In the genomic region with DNA sequence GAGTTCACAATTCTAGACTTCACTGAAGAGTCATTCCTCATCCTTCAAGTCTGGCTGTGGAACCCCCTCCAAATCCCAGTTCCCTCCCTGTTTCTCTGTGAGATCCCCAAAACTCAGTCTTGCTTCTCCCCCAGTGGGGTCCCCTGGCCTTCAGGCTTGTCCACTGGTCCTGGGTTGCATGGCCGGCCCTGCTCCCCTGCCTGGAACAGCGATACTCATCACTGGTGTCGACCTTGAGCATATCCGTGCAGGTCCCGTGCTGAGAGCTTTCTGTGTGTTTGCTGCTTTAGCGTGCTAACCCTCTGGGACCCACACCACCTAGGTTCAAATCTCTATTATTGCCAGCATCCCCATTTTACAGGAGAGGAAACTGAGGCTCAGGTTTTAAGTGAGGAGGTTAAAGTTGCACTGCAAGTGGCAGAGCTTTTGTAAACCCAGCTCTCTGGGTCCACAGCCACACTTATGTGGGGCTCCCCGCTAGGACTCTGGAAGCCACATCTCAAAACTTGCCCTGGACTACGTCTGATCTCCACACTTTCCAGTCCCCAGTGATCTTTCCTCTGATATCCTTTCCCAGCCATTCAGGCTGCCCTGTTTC, we compare ENCODE assay signal across 23 cellular contexts. TPM values are rescaled to one million over a fixed set of nuclear protein-coding genes. Genes with fewer than 3 reads are reported as not detected.
DNase-seq lines count a peak whose midpoint lies in the region; ATAC-seq, FAIRE-seq and TF ChIP-seq lines count a peak whose summit lies in the region.
"Had no signal": no experiment of that assay in that cellular context is flagged by ENCODE, and none has a peak within 500 bp of the region (broad histone marks: within the 10 kb centered on the region; RNA-seq: fewer than 3 reads in every experiment).

No MANE protein-coding gene starts in this region.

- no peak for ATAC-seq in activated T-helper 17 cell treated with anti-CD3 and anti-CD28 coated beads, Interleukin-2, amount 50 U/mL, for 72 hours (replicated peaks)
- no peak for ATAC-seq in stimulated activated naive B cell treated with anti-CD40 and anti-IgM and Interleukin-4, amounts not matched to agents 10 μg/mL and 1 μg/mL and 100 μg/mL, for 72 hours (replicated peaks)
- ATAC-seq in natural killer cell = no peak
- ATAC-seq: activated T-cell treated with anti-CD3 and anti-CD28 coated beads, Interleukin-2, amount 50 U/mL, for 72 hours had no signal

- no peak overlapping the region for H3K9ac ChIP-seq in kidney (ENCODE audit: low read length in 2 of 2)

- H3K27ac ChIP-seq in kidney (ENCODE audit: low read depth in 2 of 2, low read length in 2 of 2) = no peak overlapping the region
- H3K27ac ChIP-seq: adrenal gland, epithelial cell of prostate, tibial artery had no signal

- H3K4me1 Mint-ChIP-seq in activated naive CD4-positive, alpha-beta T cell treated with anti-CD3 and anti-CD28 coated beads, Interleukin-2, amount 10 ng/mL, durations not matched to agents 7 days and 5 days = no peaks in the 10 kb centered on the region
- H3K4me1 Mint-ChIP-seq in activated T-helper 17 cell treated with anti-CD3 and anti-CD28 coated beads, Interleukin-2, amount 50 U/mL, for 72 hours = no peaks in the 10 kb centered on the region
- H3K4me1 Mint-ChIP-seq in stimulated activated naive B cell treated with anti-CD40 and anti-IgM and Interleukin-4, amounts not matched to agents 10 μg/mL and 1 μg/mL and 100 μg/mL, for 72 hours = peaks cover 18 to 20% of the 10 kb centered on the region in 2 donors
- no peaks in the 10 kb centered on the region for H3K4me1 Mint-ChIP-seq in activated T-helper 2 cell treated with anti-CD3 and anti-CD28 coated beads, Interferon-gamma antibody, Interleukin-2, Interleukin-4, amounts not matched to agents 10 μg/mL and 5 μg/mL and 100 μg/mL, durations not matched to agents 14 hours and 24 hours and 36 hours (ENCODE audit: low read depth)
- H3K4me1 Mint-ChIP-seq in natural killer cell = peaks cover 0 to 44% of the 10 kb centered on the region in 2 donors

- H3K4me3 Mint-ChIP-seq in activated naive CD4-positive, alpha-beta T cell treated with anti-CD3 and anti-CD28 coated beads, Interleukin-2, amount 10 ng/mL, durations not matched to agents 7 days and 5 days = no peak overlapping the region
- no peak overlapping the region for H3K4me3 Mint-ChIP-seq in activated T-helper 17 cell treated with anti-CD3 and anti-CD28 coated beads, Interleukin-2, amount 50 U/mL, for 72 hours
- no peak overlapping the region for H3K4me3 Mint-ChIP-seq in stimulated activated naive B cell treated with anti-CD40 and anti-IgM and Interleukin-4, amounts not matched to agents 10 μg/mL and 1 μg/mL and 100 μg/mL, for 72 hours
- H3K4me3 Mint-ChIP-seq in activated T-helper 2 cell treated with anti-CD3 and anti-CD28 coated beads, Interferon-gamma antibody, Interleukin-2, Interleukin-4, amounts not matched to agents 10 μg/mL and 5 μg/mL and 100 μg/mL, durations not matched to agents 14 hours and 24 hours and 36 hours (ENCODE audit: low read depth) = no peak overlapping the region
- no peak overlapping the region for H3K4me3 Mint-ChIP-seq in natural killer cell
- H3K4me3 Mint-ChIP-seq: activated T-cell treated with anti-CD3 and anti-CD28 coated beads, Interleukin-2, amount 50 U/mL, for 72 hours had no signal

- H3K4me3 ChIP-seq in kidney (ENCODE audit: low read length in 2 of 2) = no peak overlapping the region
- H3K4me3 ChIP-seq: adrenal gland, tibial artery had no signal

- H3K27me3 Mint-ChIP-seq in activated naive CD4-positive, alpha-beta T cell treated with anti-CD3 and anti-CD28 coated beads, Interleukin-2, amount 10 ng/mL, durations not matched to agents 7 days and 5 days = no peaks in the 10 kb centered on the region
- no peaks in the 10 kb centered on the region for H3K27me3 Mint-ChIP-seq in activated T-helper 17 cell treated with anti-CD3 and anti-CD28 coated beads, Interleukin-2, amount 50 U/mL, for 72 hours
- no peaks in the 10 kb centered on the region for H3K27me3 Mint-ChIP-seq in stimulated activated naive B cell treated with anti-CD40 and anti-IgM and Interleukin-4, amounts not matched to agents 10 μg/mL and 1 μg/mL and 100 μg/mL, for 72 hours
- no peaks in the 10 kb centered on the region for H3K27me3 Mint-ChIP-seq in activated T-helper 2 cell treated with anti-CD3 and anti-CD28 coated beads, Interferon-gamma antibody, Interleukin-2, Interleukin-4, amounts not matched to agents 10 μg/mL and 5 μg/mL and 100 μg/mL, durations not matched to agents 14 hours and 24 hours and 36 hours (ENCODE audit: low read depth)
- H3K27me3 Mint-ChIP-seq in natural killer cell (ENCODE audit: low read depth in 2 of 2) = no peaks in the 10 kb centered on the region

- no peaks in the 10 kb centered on the region for H3K9me3 ChIP-seq in kidney (ENCODE audit: control insufficient read depth in 1 of 2, low read length in 2 of 2)
- H3K9me3 ChIP-seq: adrenal gland, tibial artery had no signal

- no peaks in the 10 kb centered on the region for H3K9me3 Mint-ChIP-seq in activated naive CD4-positive, alpha-beta T cell treated with anti-CD3 and anti-CD28 coated beads, Interleukin-2, amount 10 ng/mL, durations not matched to agents 7 days and 5 days
- H3K9me3 Mint-ChIP-seq in activated T-helper 17 cell treated with anti-CD3 and anti-CD28 coated beads, Interleukin-2, amount 50 U/mL, for 72 hours = no peaks in the 10 kb centered on the region
- no peaks in the 10 kb centered on the region for H3K9me3 Mint-ChIP-seq in stimulated activated naive B cell treated with anti-CD40 and anti-IgM and Interleukin-4, amounts not matched to agents 10 μg/mL and 1 μg/mL and 100 μg/mL, for 72 hours
- H3K9me3 Mint-ChIP-seq in activated T-helper 2 cell treated with anti-CD3 and anti-CD28 coated beads, Interferon-gamma antibody, Interleukin-2, Interleukin-4, amounts not matched to agents 10 μg/mL and 5 μg/mL and 100 μg/mL, durations not matched to agents 14 hours and 24 hours and 36 hours = no peaks in the 10 kb centered on the region
- H3K9me3 Mint-ChIP-seq in natural killer cell = no peaks in the 10 kb centered on the region
- H3K9me3 Mint-ChIP-seq: activated T-cell treated with anti-CD3 and anti-CD28 coated beads, Interleukin-2, amount 50 U/mL, for 72 hours had no signal

- no peaks in the 10 kb centered on the region for H3K36me3 ChIP-seq in kidney (ENCODE audit: control insufficient read depth in 1 of 2, insufficient read depth in 2 of 2, low read length in 2 of 2)

- H3K36me3 Mint-ChIP-seq in activated naive CD4-positive, alpha-beta T cell treated with anti-CD3 and anti-CD28 coated beads, Interleukin-2, amount 10 ng/mL, durations not matched to agents 7 days and 5 days = peaks cover 21% of the 10 kb centered on the region
- peaks cover 40% of the 10 kb centered on the region for H3K36me3 Mint-ChIP-seq in activated T-helper 17 cell treated with anti-CD3 and anti-CD28 coated beads, Interleukin-2, amount 50 U/mL, for 72 hours (ENCODE audit: low read depth)
- peaks cover 32 to 61% of the 10 kb centered on the region in 2 donors for H3K36me3 Mint-ChIP-seq in stimulated activated naive B cell treated with anti-CD40 and anti-IgM and Interleukin-4, amounts not matched to agents 10 μg/mL and 1 μg/mL and 100 μg/mL, for 72 hours
- H3K36me3 Mint-ChIP-seq in activated T-helper 2 cell treated with anti-CD3 and anti-CD28 coated beads, Interferon-gamma antibody, Interleukin-2, Interleukin-4, amounts not matched to agents 10 μg/mL and 5 μg/mL and 100 μg/mL, durations not matched to agents 14 hours and 24 hours and 36 hours (ENCODE audit: low read depth) = peaks cover 29% of the 10 kb centered on the region
- no peaks in the 10 kb centered on the region for H3K36me3 Mint-ChIP-seq in natural killer cell

- FAIRE-seq in kidney (lab: Jason Lieb, UNC) = no peak
- FAIRE-seq: TTC549 had no signal

- H3K4me1 ChIP-seq in kidney (ENCODE audit: control insufficient read depth in 1 of 2, insufficient read depth in 1 of 2, low read depth in 1 of 2, low read length in 2 of 2) = no peaks in the 10 kb centered on the region
- H3K4me1 ChIP-seq: tibial artery had no signal

- intact Hi-C loops in kidney (cut with DNase I) = no loop called here
- intact Hi-C loops in activated T-helper 2 cell treated with anti-CD3 and anti-CD28 coated beads, Interferon-gamma antibody, Interleukin-2, Interleukin-4, amounts not matched to agents 10 μg/mL and 5 μg/mL and 100 μg/mL, durations not matched to agents 14 hours and 24 hours and 36 hours (cut with micrococcal nuclease) = no loop called here
- intact Hi-C loops in natural killer cell (cut with micrococcal nuclease) = no loop called here

- DNase-seq in activated naive CD4-positive, alpha-beta T cell treated with anti-CD3 and anti-CD28 coated beads, Interleukin-2, amount 10 ng/mL, durations not matched to agents 7 days and 5 days = no peak
- no peak for DNase-seq in activated naive CD4-positive, alpha-beta T cell treated with anti-CD3 and anti-CD28 coated beads, Interleukin-2, amount 50 U/mL, for 16 hours
- DNase-seq in kidney (peak; percentile 39), AG08395 (ENCODE audit: low spot score) (no peak), natural killer cell (no peak)
- no peak for DNase-seq in stimulated activated naive B cell treated with anti-CD40 and anti-IgM and Interleukin-4, amounts not matched to agents 10 μg/mL and 1 μg/mL and 100 μg/mL, for 72 hours
- no peak for DNase-seq in activated T-helper 2 cell treated with anti-CD3 and anti-CD28 coated beads, Interferon-gamma antibody, Interleukin-2, Interleukin-4, amounts not matched to agents 10 μg/mL and 5 μg/mL and 100 μg/mL, durations not matched to agents 14 hours and 24 hours and 36 hours (ENCODE audit: low spot score)
- DNase-seq: 8988T; activated CD4-positive, alpha-beta T cell treated with anti-CD3 and anti-CD28 coated beads for 1 hour; activated T-cell treated with anti-CD3 and anti-CD28 coated beads, Interleukin-2, amount 50 U/mL, for 72 hours; left ventricle myocardium superior; NCI-H1105; NCI-H2029; OCI-M1; SHP77 treated with DMSO at 0.1 percent for 48 hours; stimulated activated naive CD4-positive, alpha-beta T cell treated with Interleukin-2 at 50 U/mL for 16 hours; tibial artery had no signal

- H3K27ac Mint-ChIP-seq in activated naive CD4-positive, alpha-beta T cell treated with anti-CD3 and anti-CD28 coated beads, Interleukin-2, amount 10 ng/mL, durations not matched to agents 7 days and 5 days = peak overlapping the region; percentile 45
- H3K27ac Mint-ChIP-seq in activated T-helper 17 cell treated with anti-CD3 and anti-CD28 coated beads, Interleukin-2, amount 50 U/mL, for 72 hours = peak overlapping the region; percentile 39
- peak overlapping the region; percentile 33 for H3K27ac Mint-ChIP-seq in stimulated activated naive B cell treated with anti-CD40 and anti-IgM and Interleukin-4, amounts not matched to agents 10 μg/mL and 1 μg/mL and 100 μg/mL, for 72 hours
- no peak overlapping the region for H3K27ac Mint-ChIP-seq in activated T-helper 2 cell treated with anti-CD3 and anti-CD28 coated beads, Interferon-gamma antibody, Interleukin-2, Interleukin-4, amounts not matched to agents 10 μg/mL and 5 μg/mL and 100 μg/mL, durations not matched to agents 14 hours and 24 hours and 36 hours
- peak overlapping the region in 1 of 2 donors; percentile 67 for H3K27ac Mint-ChIP-seq in natural killer cell
- H3K27ac Mint-ChIP-seq: activated T-cell treated with anti-CD3 and anti-CD28 coated beads, Interleukin-2, amount 50 U/mL, for 72 hours had no signal

- CTCF ChIA-PET in activated naive CD4-positive, alpha-beta T cell treated with anti-CD3 and anti-CD28 coated beads, Interleukin-2, amount 10 ng/mL, durations not matched to agents 7 days and 5 days (lab: Charles Lee) = interaction anchor here (0.6 to 2.3 kb wide), 4 partner anchors 10 to 118 kb away, joined by 3 to 8 read pairs (median 4); no protein-coding TSS in a partner anchor

- TF ChIP-seq CTCF in kidney (IDR thresholded peaks at IDR 0.05; ENCODE audit: borderline replicate concordance, extremely low read depth, insufficient read depth) = no peak
- no peak for TF ChIP-seq CTCF in natural killer cell (IDR thresholded peaks at IDR 0.05)

RNA-seq across cellular contexts. Expression of a gene that starts 15.5 kb away (rescaled TPM):
- total RNA-seq in activated T-helper 17 cell treated with anti-CD3 and anti-CD28 coated beads, Interleukin-2, amount 50 U/mL, for 72 hours = 10 to 100 TPM; 12.5 to 25.5 TPM
- 8.9 TPM for total RNA-seq in kidney
- polyA plus RNA-seq in kidney (ENCODE audit: insufficient read depth, low read depth, low replicate concordance) = 9.9 TPM
- 33.0 and 35.2 TPM in 2 replicates for total RNA-seq in activated T-helper 2 cell treated with anti-CD3 and anti-CD28 coated beads, Interferon-gamma antibody, Interleukin-2, Interleukin-4, amounts not matched to agents 10 μg/mL and 5 μg/mL and 100 μg/mL, durations not matched to agents 14 hours and 24 hours and 36 hours
- total RNA-seq in natural killer cell = 10 to 100 TPM in 2 of 3 donors, 1 to 10 TPM in 1; 5.3 to 13.3 (median 11.7) TPM

RNA-seq across cellular contexts. Expression of a gene that starts 21.6 kb away (rescaled TPM):
- total RNA-seq in activated T-helper 17 cell treated with anti-CD3 and anti-CD28 coated beads, Interleukin-2, amount 50 U/mL, for 72 hours = under 1 TPM in 1 of 2 donors, not detected in 1; 0.54 TPM
- total RNA-seq in kidney (2.2 TPM), natural killer cell (1 to 10 TPM in 1 of 3 donors, not detected in 2; 1.3 TPM)
- 4.9 TPM for polyA plus RNA-seq in kidney (ENCODE audit: insufficient read depth, low read depth, low replicate concordance)
- total RNA-seq in activated T-helper 2 cell treated with anti-CD3 and anti-CD28 coated beads, Interferon-gamma antibody, Interleukin-2, Interleukin-4, amounts not matched to agents 10 μg/mL and 5 μg/mL and 100 μg/mL, durations not matched to agents 14 hours and 24 hours and 36 hours = 0.53 TPM in 1 of 2 replicates, not detected in the other
- polyA plus RNA-seq: neural cell had no signal

RNA-seq across cellular contexts. Expression of a gene that starts 31.1 kb away (rescaled TPM):
- total RNA-seq in activated T-helper 17 cell treated with anti-CD3 and anti-CD28 coated beads, Interleukin-2, amount 50 U/mL, for 72 hours = not detected
- total RNA-seq in kidney (not detected), natural killer cell (not detected)
- polyA plus RNA-seq in kidney (ENCODE audit: insufficient read depth, low read depth, low replicate concordance) = not detected
- not detected in 2 replicates for total RNA-seq in activated T-helper 2 cell treated with anti-CD3 and anti-CD28 coated beads, Interferon-gamma antibody, Interleukin-2, Interleukin-4, amounts not matched to agents 10 μg/mL and 5 μg/mL and 100 μg/mL, durations not matched to agents 14 hours and 24 hours and 36 hours
- total RNA-seq: activated T-cell treated with anti-CD3 and anti-CD28 coated beads, Interleukin-2, amount 50 U/mL, for 72 hours; dermis microvascular lymphatic vessel endothelial cell; left ventricle myocardium superior had no signal
- polyA plus RNA-seq: neural cell had no signal
